Comparison of ENCODE assay signal across 13 cellular contexts in genomic region chr9:34549407-34549732, GRCh38. TPM values are rescaled to one million over a fixed set of nuclear protein-coding genes. Genes with fewer than 3 reads are reported as not detected.
DNase-seq lines count a peak whose midpoint lies in the region; ATAC-seq and TF ChIP-seq lines count a peak whose summit lies in the region.
"Had no signal": no experiment of that assay in that cellular context is flagged by ENCODE, and none has a peak within 500 bp of the region (broad histone marks: within the 10 kb centered on the region; RNA-seq: fewer than 3 reads in every experiment).

No MANE protein-coding gene starts in this region.

- H3K36me3 ChIP-seq in sigmoid colon = no peaks in the 10 kb centered on the region

- H3K9me3 ChIP-seq in sigmoid colon = no peaks in the 10 kb centered on the region
- H3K9me3 ChIP-seq: BE2C had no signal

- H3K4me1 ChIP-seq in sigmoid colon = peaks cover 0 to 14% (median 6%) of the 10 kb centered on the region in 4 donors

- ATAC-seq in Right ventricle myocardium inferior = no peak
- ATAC-seq in left cardiac atrium = no peak
- ATAC-seq: HCT116 had no signal

- no peak for TF ChIP-seq POLR2A in sigmoid colon (IDR thresholded peaks at IDR 0.05)

- TF ChIP-seq EP300 in sigmoid colon (IDR thresholded peaks at IDR 0.05) = no peak

- DNase-seq in Right ventricle myocardium inferior (ENCODE audit: missing footprints) (peak; percentile 49), left cardiac atrium (no peak), coronary artery (ENCODE audit: low spot score) (peak; percentile 59), sigmoid colon (peak; percentile 47), NCI-H526 treated with DMSO at 0.1 percent for 48 hours (lab: John Stamatoyannopoulos, UW) (no peak), AG20443 (ENCODE audit: low spot score) (no peak), SHP77 treated with DMSO at 0.1 percent for 48 hours (lab: John Stamatoyannopoulos, UW) (no peak)
- DNase-seq: BE2C; CD4-positive, alpha-beta memory T cell; DMS79; GM23248 had no signal

- intact Hi-C loops in Right ventricle myocardium inferior (cut with DNase I) (loop anchor here (2.0 to 5.0 kb wide), 3 partner anchors 53 to 147 kb away; no protein-coding TSS in a partner anchor), left cardiac atrium (cut with DNase I) (loop anchor here in 1 of 2 donors (5.0 kb wide), 1 partner anchor 112 kb away; no protein-coding TSS in a partner anchor), sigmoid colon (cut with DNase I) (no loop called here)

- H3K27ac ChIP-seq in coronary artery (no peak overlapping the region), sigmoid colon (no peak overlapping the region)
- H3K27ac ChIP-seq: C4-2B, GM23248 had no signal

- H3K4me3 ChIP-seq in coronary artery = no peak overlapping the region
- H3K4me3 ChIP-seq in sigmoid colon = no peak overlapping the region
- H3K4me3 ChIP-seq: GM23248 had no signal

- TF ChIP-seq CTCF in coronary artery (IDR thresholded peaks at IDR 0.05) = no peak
- TF ChIP-seq CTCF in sigmoid colon (IDR thresholded peaks at IDR 0.05) = no peak

- no peaks in the 10 kb centered on the region for H3K27me3 ChIP-seq in sigmoid colon
- H3K27me3 ChIP-seq: BE2C had no signal

- WGBS in sigmoid colon, 2 donors = 88 to 92% methylated on average over 5 of the region's 5 CpGs

RNA-seq across cellular contexts. Expression of gene ENHO, which starts 26.6 kb away (rescaled TPM):
- total RNA-seq in Right ventricle myocardium inferior (0.51 TPM), left cardiac atrium (under 1 TPM; 0.56 to 0.60 TPM), sigmoid colon (1 to 10 TPM in 1 of 4 donors, not detected in 3; 2.5 TPM)
- 1 to 10 TPM; 1.9 to 7.4 (median 6.0) TPM for polyA plus RNA-seq in sigmoid colon
- total RNA-seq: CD4-positive, alpha-beta memory T cell; GM23248 had no signal
- polyA plus RNA-seq: GM23248 had no signal

RNA-seq across cellular contexts. Expression of gene CNTFR, which starts 40.2 kb away (rescaled TPM):
- total RNA-seq in Right ventricle myocardium inferior (8.7 TPM), left cardiac atrium (10 to 100 TPM; 21.3 to 45.3 TPM), sigmoid colon (10 to 100 TPM in 1 of 4 donors, 1 to 10 TPM in 3; 3.0 to 12.9 (median 7.5) TPM)
- 1 to 10 TPM; 1.6 to 4.6 (median 4.2) TPM for polyA plus RNA-seq in sigmoid colon
- total RNA-seq: CD4-positive, alpha-beta memory T cell; GM23248 had no signal
- polyA plus RNA-seq: CD4-positive, alpha-beta memory T cell; GM23248 had no signal

Comparison
In these comparisons a context has a peak if more than half of its experiments do, and no peak if none do; other contexts are left out.
1. DNase-seq: peak in Right ventricle myocardium inferior (single experiment), coronary artery (single experiment) and sigmoid colon (single experiment); none in left cardiac atrium (single experiment), NCI-H526 treated with DMSO at 0.1 percent for 48 hours (single experiment), AG20443 (single experiment) and SHP77 treated with DMSO at 0.1 percent for 48 hours (single experiment).